Comparison of ENCODE assay signal across 6 cellular contexts in the genomic region with DNA sequence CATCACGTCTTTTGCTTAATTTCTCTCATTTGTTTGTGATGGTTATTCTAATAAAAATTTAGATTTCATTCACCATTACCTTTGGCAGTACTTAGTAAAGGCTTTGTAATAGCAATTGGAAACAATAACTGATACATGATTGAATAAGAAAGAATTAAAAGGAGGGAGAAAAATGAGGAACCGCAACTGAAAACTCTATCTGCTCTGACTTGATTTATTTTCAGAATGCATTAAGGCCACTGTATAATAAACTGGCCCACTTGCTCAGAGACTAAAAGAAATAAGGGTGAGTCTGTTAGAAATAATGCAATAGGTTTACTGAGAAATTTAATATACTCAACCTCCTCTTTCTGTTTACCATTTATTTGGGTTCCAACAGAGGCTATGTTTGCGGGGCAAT.
"Had no signal": no experiment of that assay in that cellular context is flagged by ENCODE, and none has a peak within 500 bp of the region (broad histone marks: within the 10 kb centered on the region; RNA-seq: fewer than 3 reads in every experiment).

No MANE protein-coding gene starts in this region.

- DNase-seq: GDM1, GF-D8 had no signal

- FAIRE-seq: G401.6, GM12892, GM18507, GM19239 had no signal
